In genomic region chr21:34885636-34886553, GRCh38 we compare ENCODE assay signal across 8 cellular contexts.
DNase-seq lines count a peak whose midpoint lies in the region; ATAC-seq and TF ChIP-seq lines count a peak whose summit lies in the region.

No MANE protein-coding gene starts in this region.

- peaks cover 32% of the 10 kb centered on the region for H3K4me1 ChIP-seq in HAP-1
- peaks cover 37% of the 10 kb centered on the region for H3K4me1 ChIP-seq in SJSA1 (replicated peaks)
- peaks cover 81 to 91% of the 10 kb centered on the region in 2 experiments for H3K4me1 ChIP-seq in neutrophil (ENCODE audit: control insufficient read depth in 1 of 2, insufficient read depth in 1 of 2, low read depth in 1 of 2, low read length in 1 of 2)

- peaks cover 30% of the 10 kb centered on the region for H3K4me1 Mint-ChIP-seq in endothelial cell (ENCODE audit: unreplicated experiment)

- no peak for ATAC-seq in HG03159 (IDR thresholded peaks at IDR 0.05; ENCODE audit: unreplicated experiment)

- peak overlapping the region; percentile 97 for H3K4me3 Mint-ChIP-seq in endothelial cell (ENCODE audit: unreplicated experiment)

- H3K4me3 ChIP-seq in HAP-1 (peak overlapping the region; percentile 54), SJSA1 (peak overlapping the region; percentile 88), neutrophil (ENCODE audit: low read depth in 1 of 2, low read length in 1 of 2) (peak overlapping the region; percentile 78 to 98)

- peaks cover 7% of the 10 kb centered on the region for H3K27me3 Mint-ChIP-seq in endothelial cell (ENCODE audit: unreplicated experiment)

- no peaks in the 10 kb centered on the region for H3K36me3 Mint-ChIP-seq in endothelial cell (ENCODE audit: low read depth, unreplicated experiment)

- in situ Hi-C loops in HAP-1 (cut with MboI; ENCODE audit: low sequenced_read_pairs), result loop anchor here (10.0 to 25.0 kb wide), 4 partner anchors 59 to 951 kb away; partner anchors contain the start of gene RCAN1

- H3K27ac ChIP-seq in SJSA1 (peak overlapping the region; percentile 97), neutrophil (peak overlapping the region; percentile 86)

- H3K36me3 ChIP-seq in HAP-1 (replicated peaks) (no peaks in the 10 kb centered on the region), SJSA1 (peaks cover 55% of the 10 kb centered on the region), neutrophil (no peaks in the 10 kb centered on the region)

- H3K9me3 Mint-ChIP-seq in endothelial cell (ENCODE audit: unreplicated experiment), result no peaks in the 10 kb centered on the region

- H3K9me3 ChIP-seq in HAP-1 (no peaks in the 10 kb centered on the region), SJSA1 (replicated peaks) (no peaks in the 10 kb centered on the region), neutrophil (no peaks in the 10 kb centered on the region)

- peak; percentile 47 to 67 for DNase-seq in HAP-1 (ENCODE audit: low spot score in 2 of 2)
- DNase-seq in SJSA1 (ENCODE audit: low read depth in 1 of 2, low spot score in 2 of 2), result peak in 1 of 2 experiments; percentile 67
- no peak for DNase-seq in endothelial cell (ENCODE audit: low spot score)
- no peak for DNase-seq in C1 segment of cervical spinal cord (lab: John Stamatoyannopoulos, UW)
- DNase-seq in inferior parietal cortex (ENCODE audit: extremely low spot score), result no peak
- DNase-seq in stimulated activated CD4-positive, alpha-beta T cell treated with anti-CD3 and anti-CD28 coated beads, Interleukin-4, amount 100 ng/mL, for 1 hour, result no peak

- TF ChIP-seq CTCF in endothelial cell (IDR thresholded peaks at IDR 0.05; ENCODE audit: unreplicated experiment) (no peak), neutrophil (IDR thresholded peaks at IDR 0.05) (no peak)

- H3K27me3 ChIP-seq in HAP-1 (ENCODE audit: low read depth) (0 out of 2 replicates have a peak, but pooled peaks cover 2% of the 10 kb centered on the region), SJSA1 (replicated peaks) (no peaks in the 10 kb centered on the region), neutrophil (no peaks in the 10 kb centered on the region)

- no peak overlapping the region for H3K27ac Mint-ChIP-seq in endothelial cell (ENCODE audit: unreplicated experiment)

Comparison
In these comparisons a context has a peak if more than half of its experiments do, and no peak if none do; other contexts are left out.
1. DNase-seq: peak in HAP-1 (2 of 2); none in endothelial cell (single experiment), C1 segment of cervical spinal cord (0 of 14), inferior parietal cortex (single experiment) and stimulated activated CD4-positive, alpha-beta T cell treated with anti-CD3 and anti-CD28 coated beads, Interleukin-4, amount 100 ng/mL, for 1 hour (single experiment).
2. Peak in every context shown above with its lines, with median percentiles within 50 percentile points of each other: H3K4me3 ChIP-seq.